19 cellular contexts compared by ENCODE assay signal in genomic region chr6:46486186-46486585, GRCh38. TPM values are rescaled to one million over a fixed set of nuclear protein-coding genes. Genes with fewer than 3 reads are reported as not detected.
DNase-seq lines count a peak whose midpoint lies in the region; ATAC-seq and TF ChIP-seq lines count a peak whose summit lies in the region.
"Had no signal": no experiment of that assay in that cellular context is flagged by ENCODE, and none has a peak within 500 bp of the region (broad histone marks: within the 10 kb centered on the region; RNA-seq: fewer than 3 reads in every experiment).

No MANE protein-coding gene starts in this region.

- no peak overlapping the region for H4K5ac ChIP-seq in mesendoderm (ENCODE audit: low read length)

- H2BK15ac ChIP-seq in mesendoderm (replicated peaks; ENCODE audit: low read depth): no peak overlapping the region

- H3K79me1 ChIP-seq in mesendoderm (ENCODE audit: low read length): no peaks in the 10 kb centered on the region

- H3K4me1 ChIP-seq in cardiac muscle cell (ENCODE audit: low read depth): peaks cover 78% of the 10 kb centered on the region
- H3K4me1 ChIP-seq in mesendoderm (ENCODE audit: control insufficient read depth, low read depth, low read length): no peaks in the 10 kb centered on the region
- H3K4me1 ChIP-seq: BE2C had no signal

- H3K36me3 ChIP-seq in cardiac muscle cell (no peaks in the 10 kb centered on the region), mesendoderm (ENCODE audit: control insufficient read depth, insufficient read depth, low read length) (no peaks in the 10 kb centered on the region)
- H3K36me3 ChIP-seq: BE2C had no signal

- DNase-seq in AG10803 (ENCODE audit: low read depth) (peak; percentile 17), coronary artery (ENCODE audit: low spot score) (no peak), cardiac muscle cell (ENCODE audit: low read depth in 1 of 2, low spot score in 1 of 2) (no peak), mesendoderm (peak; percentile 84), NCI-H526 (lab: John Stamatoyannopoulos, UW) (no peak), NCI-H82 treated with DMSO at 0.1 percent for 48 hours (lab: John Stamatoyannopoulos, UW; ENCODE audit: unreplicated experiment) (no peak)
- DNase-seq: BE2C; Caco-2; CD4-positive, alpha-beta T cell; DMS153; GF-D8; NCI-H1048; NCI-H1436 treated with DMSO at 0.1 percent for 48 hours; NCI-H2029; NCI-H2171; NCI-H526 treated with DMSO at 0.1 percent for 48 hours had no signal

- no peak overlapping the region for H2BK120ac ChIP-seq in mesendoderm (ENCODE audit: low read depth, low read length)

- H2AK5ac ChIP-seq in mesendoderm (ENCODE audit: low read length): no peak overlapping the region

- no peak for ATAC-seq in HG02938 (IDR thresholded peaks at IDR 0.05; ENCODE audit: unreplicated experiment)
- ATAC-seq: Panc1 had no signal

- TF ChIP-seq CTCF in AG10803 (conservative IDR thresholded peaks at IDR 0.05; ENCODE audit: low read length) (no peak), coronary artery (IDR thresholded peaks at IDR 0.05) (no peak), cardiac muscle cell (IDR thresholded peaks at IDR 0.05; ENCODE audit: low read depth, low read length) (no peak)

- H3K23ac ChIP-seq in mesendoderm (ENCODE audit: low read length): no peak overlapping the region

- WGBS in mesendoderm (ENCODE audit: extremely low coverage, insufficient coverage, low lambda C conversion rate): no CpG with 5 or more reads among the region's 3 CpGs

- no peak overlapping the region for H3K18ac ChIP-seq in mesendoderm (ENCODE audit: low read length)

- no peak overlapping the region for H3K56ac ChIP-seq in mesendoderm (ENCODE audit: low read length)

- no peaks in the 10 kb centered on the region for H3K79me2 ChIP-seq in mesendoderm (ENCODE audit: control insufficient read depth, insufficient read depth, low read length)

- no peak overlapping the region for H3K9ac ChIP-seq in mesendoderm (ENCODE audit: low read length)

- no peaks in the 10 kb centered on the region for H3K9me3 ChIP-seq in cardiac muscle cell (ENCODE audit: low read depth)
- H3K9me3 ChIP-seq: BE2C, Caco-2 had no signal

- H3K4me3 ChIP-seq in AG10803 (ENCODE audit: low read length): no peak overlapping the region
- H3K4me3 ChIP-seq in coronary artery: peak overlapping the region; percentile 45
- H3K4me3 ChIP-seq in cardiac muscle cell: no peak overlapping the region
- H3K4me3 ChIP-seq in mesendoderm (ENCODE audit: low read length): no peak overlapping the region

- peak overlapping the region in 1 of 2 donors; percentile 45 for H3K27ac ChIP-seq in coronary artery
- peak overlapping the region; percentile 78 for H3K27ac ChIP-seq in cardiac muscle cell
- no peak overlapping the region for H3K27ac ChIP-seq in mesendoderm (ENCODE audit: low read depth, low read length)

- H3K4me2 ChIP-seq in mesendoderm (ENCODE audit: low read length): no peak overlapping the region

- H2BK5ac ChIP-seq in mesendoderm (ENCODE audit: low read length): no peak overlapping the region

- H3K4ac ChIP-seq in mesendoderm (ENCODE audit: low read depth, low read length): no peak overlapping the region

- H4K8ac ChIP-seq in mesendoderm (ENCODE audit: low read depth, low read length): no peak overlapping the region

- H3K27me3 ChIP-seq in cardiac muscle cell: no peaks in the 10 kb centered on the region
- H3K27me3 ChIP-seq in mesendoderm (ENCODE audit: insufficient read depth, low read length, poor library complexity): no peaks in the 10 kb centered on the region

RNA-seq across cellular contexts. Expression of gene RCAN2, which starts 5.1 kb away (rescaled TPM):
- total RNA-seq in cardiac muscle cell: 33.8 and 44.9 TPM in 2 replicates
- polyA plus RNA-seq in cardiac muscle cell: 55.6 and 105 TPM in 2 replicates
- polyA plus RNA-seq in mesendoderm (2013, experiment 1 of 2): 5.9 TPM
- 6.1 TPM for polyA plus RNA-seq in mesendoderm (2013, experiment 2 of 2)
- total RNA-seq: A172; Caco-2; CD4-positive, alpha-beta T cell had no signal

Comparison
In these comparisons a context has a peak if more than half of its experiments do, and no peak if none do; other contexts are left out.
1. DNase-seq: peak in AG10803 (single experiment) and mesendoderm (single experiment); none in coronary artery (single experiment), cardiac muscle cell (0 of 2), NCI-H526 (0 of 2) and NCI-H82 treated with DMSO at 0.1 percent for 48 hours (single experiment).